15 cellular contexts compared by ENCODE assay signal in the genomic region with DNA sequence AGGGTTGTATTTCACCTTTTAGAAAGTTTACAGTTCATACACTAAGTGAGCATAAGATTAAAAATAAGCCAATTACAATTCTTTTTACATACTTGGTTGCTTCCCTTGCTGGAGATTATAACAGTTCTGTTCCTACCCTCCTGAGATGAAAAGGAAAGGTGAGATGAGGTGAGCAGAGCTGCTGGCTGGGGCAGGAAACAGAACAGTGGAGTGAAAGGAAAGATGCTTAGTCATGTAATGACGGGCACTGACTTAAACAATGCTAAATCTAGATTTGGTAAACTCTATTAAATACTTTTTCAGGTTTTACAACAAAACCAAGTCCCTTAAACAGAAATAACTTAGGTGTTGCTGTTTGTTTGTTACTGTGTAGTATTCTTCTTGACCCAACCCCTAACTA. TPM values are rescaled to one million over a fixed set of nuclear protein-coding genes. Genes with fewer than 3 reads are reported as not detected.
A peak's percentile ranks its signal among the peaks of the same experiment; 100 is the strongest.
DNase-seq lines count a peak whose midpoint lies in the region; FAIRE-seq and TF ChIP-seq lines count a peak whose summit lies in the region.
"Had no signal": no experiment of that assay in that cellular context is flagged by ENCODE, and none has a peak within 500 bp of the region (broad histone marks: within the 10 kb centered on the region; RNA-seq: fewer than 3 reads in every experiment).

No MANE protein-coding gene starts in this region.

- H3K36me3 Mint-ChIP-seq in activated T-cell treated with anti-CD3 and anti-CD28 coated beads, Interleukin-2, amount 50 U/mL, for 24 hours (ENCODE audit: low read depth), result no peaks in the 10 kb centered on the region
- H3K36me3 Mint-ChIP-seq: stimulated activated naive B cell treated with anti-CD40 and anti-IgM and Interleukin-4, amounts not matched to agents 10 μg/mL and 1 μg/mL and 100 μg/mL, for 72 hours had no signal

- H3K79me1 ChIP-seq in trophoblast cell (ENCODE audit: low read length), result no peaks in the 10 kb centered on the region

- H3K36me3 ChIP-seq in KOPT-K1 (ENCODE audit: insufficient read depth, low read length) (no peaks in the 10 kb centered on the region), bronchial epithelial cell (ENCODE audit: control insufficient read depth, insufficient read depth, low read length) (no peaks in the 10 kb centered on the region), osteoblast (ENCODE audit: insufficient read depth, low read length) (no peaks in the 10 kb centered on the region), trophoblast cell (ENCODE audit: control insufficient read depth in 1 of 2, insufficient read depth in 2 of 2, low read length in 2 of 2) (no peaks in the 10 kb centered on the region)
- H3K36me3 ChIP-seq: cardiac muscle cell had no signal

- TF ChIP-seq CTCF in bronchial epithelial cell (IDR thresholded peaks at IDR 0.05; ENCODE audit: insufficient read depth, low read length, severe bottlenecking), result no peak
- no peak for TF ChIP-seq CTCF in osteoblast (IDR thresholded peaks at IDR 0.05; ENCODE audit: extremely low read depth, low read depth, low read length)

- peak overlapping the region; percentile 23 for H2AFZ ChIP-seq in osteoblast (ENCODE audit: low read length)
- H2AFZ ChIP-seq in trophoblast cell (ENCODE audit: insufficient read depth, low read length, poor library complexity), result no peak overlapping the region
- H2AFZ ChIP-seq: hepatocyte had no signal

- no peak for FAIRE-seq in bronchial epithelial cell (lab: Jason Lieb, UNC)
- FAIRE-seq: GM19239 had no signal

- no peak overlapping the region for H3K14ac ChIP-seq in trophoblast cell (ENCODE audit: low read length)

- H2BK5ac ChIP-seq in trophoblast cell (ENCODE audit: low read depth, low read length, poor library complexity), result no peak overlapping the region

- no peak overlapping the region for H3K4me3 Mint-ChIP-seq in activated T-cell treated with anti-CD3 and anti-CD28 coated beads, Interleukin-2, amount 50 U/mL, for 24 hours
- H3K4me3 Mint-ChIP-seq: nephron; stimulated activated naive B cell treated with anti-CD40 and anti-IgM and Interleukin-4, amounts not matched to agents 10 μg/mL and 1 μg/mL and 100 μg/mL, for 72 hours had no signal

- no peak overlapping the region for H3K4ac ChIP-seq in trophoblast cell (ENCODE audit: low read depth, low read length)

- no peak overlapping the region for H2AK5ac ChIP-seq in trophoblast cell (ENCODE audit: low read length)

- H4K20me1 ChIP-seq in osteoblast (ENCODE audit: insufficient read depth, low read length), result no peaks in the 10 kb centered on the region

- H4K8ac ChIP-seq in trophoblast cell (ENCODE audit: low read depth, low read length), result no peak overlapping the region

- no peak overlapping the region for H4K91ac ChIP-seq in trophoblast cell (ENCODE audit: low read depth, low read length)

- H3K4me1 ChIP-seq in osteoblast (ENCODE audit: insufficient read depth, low read length) (no peaks in the 10 kb centered on the region), trophoblast cell (ENCODE audit: control insufficient read depth in 1 of 2, insufficient read depth in 2 of 2, low read length in 2 of 2) (no peaks in the 10 kb centered on the region)

- peak overlapping the region; percentile 9 for H3K27ac Mint-ChIP-seq in activated T-cell treated with anti-CD3 and anti-CD28 coated beads, Interleukin-2, amount 50 U/mL, for 24 hours
- H3K27ac Mint-ChIP-seq: nephron; stimulated activated naive B cell treated with anti-CD40 and anti-IgM and Interleukin-4, amounts not matched to agents 10 μg/mL and 1 μg/mL and 100 μg/mL, for 72 hours had no signal

- H3K27ac ChIP-seq in KOPT-K1 (ENCODE audit: low read depth, low read length, poor library complexity, severe bottlenecking), result peak overlapping the region; percentile 50
- no peak overlapping the region for H3K27ac ChIP-seq in osteoblast (ENCODE audit: low read depth, low read length)
- no peak overlapping the region for H3K27ac ChIP-seq in trophoblast cell (ENCODE audit: low read depth, low read length)
- H3K27ac ChIP-seq: cardiac muscle cell, hepatocyte had no signal

- H3K9me3 Mint-ChIP-seq in activated T-cell treated with anti-CD3 and anti-CD28 coated beads, Interleukin-2, amount 50 U/mL, for 24 hours, result no peaks in the 10 kb centered on the region
- H3K9me3 Mint-ChIP-seq: nephron had no signal

- H3K79me2 ChIP-seq in osteoblast (ENCODE audit: insufficient read depth, low read length) (no peaks in the 10 kb centered on the region), trophoblast cell (ENCODE audit: control insufficient read depth, insufficient read depth, low read length, poor library complexity) (no peaks in the 10 kb centered on the region)
- H3K79me2 ChIP-seq: hepatocyte had no signal

- H3K4me3 ChIP-seq in bronchial epithelial cell (ENCODE audit: low read depth, low read length), result no peak overlapping the region
- no peak overlapping the region for H3K4me3 ChIP-seq in osteoblast (ENCODE audit: insufficient read depth, low read length)
- H3K4me3 ChIP-seq in trophoblast cell (ENCODE audit: low read depth, low read length), result no peak overlapping the region
- H3K4me3 ChIP-seq: cardiac muscle cell, hepatocyte had no signal

- H3K18ac ChIP-seq in trophoblast cell (ENCODE audit: low read length), result no peak overlapping the region

- H4K12ac ChIP-seq in trophoblast cell (ENCODE audit: low read depth, low read length), result no peak overlapping the region

- no CpG with 5 or more reads among the region's 1 CpG for WGBS in trophoblast cell (ENCODE audit: extremely low coverage, insufficient coverage, insufficient read length)

- no peak overlapping the region for H2BK12ac ChIP-seq in trophoblast cell (ENCODE audit: low read length)

- no peak overlapping the region for H3K23ac ChIP-seq in trophoblast cell (ENCODE audit: low read length)

- DNase-seq in activated T-cell treated with anti-CD3 and anti-CD28 coated beads, Interleukin-2, amount 50 U/mL, for 24 hours, result no peak
- no peak for DNase-seq in activated T-cell treated with anti-CD3 and anti-CD28 coated beads, Interleukin-2, amount 50 U/mL, for 1 hour
- peak; percentile 59 for DNase-seq in bronchial epithelial cell (ENCODE audit: low read depth)
- no peak for DNase-seq in osteoblast (ENCODE audit: insufficient read length, low spot score, missing footprints)
- no peak for DNase-seq in trophoblast cell
- no peak for DNase-seq in NCI-H226
- DNase-seq in GDM1 (lab: John Stamatoyannopoulos, UW), result no peak
- DNase-seq: activated naive CD4-positive, alpha-beta T cell; stimulated activated CD4-positive, alpha-beta T cell treated with anti-CD3 and anti-CD28 coated beads, Interleukin-4, amount 100 ng/mL, for 24 hours; stimulated activated naive B cell treated with anti-CD40 and anti-IgM and Interleukin-4, amounts not matched to agents 10 μg/mL and 1 μg/mL and 100 μg/mL, for 72 hours had no signal

- peaks cover 3% of the 10 kb centered on the region for H3K9me3 ChIP-seq in KOPT-K1 (ENCODE audit: insufficient read depth, low read length, poor library complexity, severe bottlenecking)
- no peaks in the 10 kb centered on the region for H3K9me3 ChIP-seq in osteoblast (ENCODE audit: low read depth, low read length)
- H3K9me3 ChIP-seq in trophoblast cell (ENCODE audit: insufficient read depth, low read depth, low read length), result no peaks in the 10 kb centered on the region

- H3K27me3 ChIP-seq in bronchial epithelial cell (ENCODE audit: control insufficient read depth, insufficient read depth, low read length), result no peaks in the 10 kb centered on the region
- no peaks in the 10 kb centered on the region for H3K27me3 ChIP-seq in osteoblast (ENCODE audit: insufficient read depth, low read length)
- H3K27me3 ChIP-seq in trophoblast cell (ENCODE audit: insufficient read depth, low read length), result no peaks in the 10 kb centered on the region
- H3K27me3 ChIP-seq: cardiac muscle cell, hepatocyte had no signal

- H3K4me2 ChIP-seq in osteoblast (ENCODE audit: insufficient read depth, low read length) (no peak overlapping the region), trophoblast cell (ENCODE audit: low read length) (no peak overlapping the region)
- H3K4me2 ChIP-seq: hepatocyte had no signal

- H3K4me1 Mint-ChIP-seq in activated T-cell treated with anti-CD3 and anti-CD28 coated beads, Interleukin-2, amount 50 U/mL, for 24 hours (ENCODE audit: low read depth), result peaks cover 5% of the 10 kb centered on the region
- H3K4me1 Mint-ChIP-seq: nephron had no signal

- peaks cover 2% of the 10 kb centered on the region for H3K27me3 Mint-ChIP-seq in activated T-cell treated with anti-CD3 and anti-CD28 coated beads, Interleukin-2, amount 50 U/mL, for 24 hours
- H3K27me3 Mint-ChIP-seq: stimulated activated naive B cell treated with anti-CD40 and anti-IgM and Interleukin-4, amounts not matched to agents 10 μg/mL and 1 μg/mL and 100 μg/mL, for 72 hours had no signal

- no peak overlapping the region for H2BK120ac ChIP-seq in trophoblast cell (ENCODE audit: insufficient read depth, low read length, poor library complexity)

- no peak overlapping the region for H3K9ac ChIP-seq in trophoblast cell (ENCODE audit: low read length)

RNA-seq across cellular contexts. Expression of gene ZEB1, which starts 19.9 kb away (rescaled TPM):
- 2.6 and 3.3 TPM in 2 replicates for total RNA-seq in bronchial epithelial cell
- total RNA-seq in osteoblast, result 53.6 and 56.1 TPM in 2 replicates
- 0.41 and 0.49 TPM in 2 replicates for polyA plus RNA-seq in trophoblast cell (2013)

Comparison
In these comparisons a context has a peak if more than half of its experiments do, and no peak if none do; other contexts are left out.
1. RNA of gene ZEB1, which starts 19.9 kb away (total RNA-seq): 53.6 to 56.1 TPM in osteoblast; 2.6 to 3.3 TPM in bronchial epithelial cell; every median in the first group is over 10 times any median in the second.